ENCODE assay signal across 1 cellular context in genomic region chr10:79067241-79068202, GRCh38.
TF ChIP-seq lines count a peak whose summit lies in the region.

No MANE protein-coding gene starts in this region.

TF ChIP-seq in HepG2, 621 proteins besides CTCF, POLR2A, EP300 and RAD21 (continued from another document):
- TF ChIP-seq ZFP82 (CRISPR knock-in tag; IDR thresholded peaks at IDR 0.05; ENCODE audit: borderline replicate concordance): 0 out of 2 replicates have a peak, but pooled peaks have one; percentile 10
- no peak for TF ChIP-seq HIC2 (CRISPR knock-in tag; IDR thresholded peaks at IDR 0.05; ENCODE audit: low read depth)
- TF ChIP-seq NCOR1 (IDR thresholded peaks at IDR 0.05; ENCODE audit: borderline replicate concordance, low read length): peak; percentile 7; the same call in 1 of the 2 replicates
- TF ChIP-seq NKX3-1 (CRISPR knock-in tag; IDR thresholded peaks at IDR 0.05): no peak
- TF ChIP-seq ZNF230 (CRISPR knock-in tag; IDR thresholded peaks at IDR 0.05): no peak
- no peak for TF ChIP-seq IRX3 (CRISPR knock-in tag; IDR thresholded peaks at IDR 0.05; ENCODE audit: borderline replicate concordance, low read depth)
- no peak for TF ChIP-seq ZIK1 (CRISPR knock-in tag; IDR thresholded peaks at IDR 0.05; ENCODE audit: borderline replicate concordance, low read depth)
- no peak for TF ChIP-seq ZNF75D (CRISPR knock-in tag; IDR thresholded peaks at IDR 0.05; ENCODE audit: borderline replicate concordance)
- no peak for TF ChIP-seq ZNF576 (CRISPR knock-in tag; IDR thresholded peaks at IDR 0.05)
- TF ChIP-seq ZFX (CRISPR knock-in tag; IDR thresholded peaks at IDR 0.05; ENCODE audit: low read depth): peak; percentile 39; the same call in 1 of the 2 replicates
- TF ChIP-seq DNMT1 (CRISPR knock-in tag; IDR thresholded peaks at IDR 0.05): no peak
- no peak for TF ChIP-seq PAWR (CRISPR knock-in tag; IDR thresholded peaks at IDR 0.05; ENCODE audit: borderline replicate concordance)
- TF ChIP-seq RBAK (CRISPR knock-in tag; IDR thresholded peaks at IDR 0.05): no peak
- TF ChIP-seq TRAFD1 (CRISPR knock-in tag; IDR thresholded peaks at IDR 0.05; ENCODE audit: borderline replicate concordance): no peak
- 0 out of 2 replicates have a peak, but pooled peaks have one; percentile 29 for TF ChIP-seq ZNF747 (CRISPR knock-in tag; IDR thresholded peaks at IDR 0.05; ENCODE audit: borderline replicate concordance)
- no peak for TF ChIP-seq ARID3A (IDR thresholded peaks at IDR 0.05; ENCODE audit: low read depth, low read length)
- TF ChIP-seq BRD4 (CRISPR knock-in tag; IDR thresholded peaks at IDR 0.05): no peak
- 0 out of 2 replicates have a peak, but pooled peaks have one; percentile 36 for TF ChIP-seq ZNF34 (CRISPR knock-in tag; IDR thresholded peaks at IDR 0.05; ENCODE audit: borderline replicate concordance)
- TF ChIP-seq HNRNPK (IDR thresholded peaks at IDR 0.05; ENCODE audit: low read depth, low read length, poor library complexity, severe bottlenecking): peak; percentile 88
- TF ChIP-seq ZNF749 (CRISPR knock-in tag; IDR thresholded peaks at IDR 0.05; ENCODE audit: borderline replicate concordance): no peak; the same call in 1 of the 2 replicates
- TF ChIP-seq ZNF572 (CRISPR knock-in tag; IDR thresholded peaks at IDR 0.05): peak; percentile 70
- TF ChIP-seq PCBP1 (IDR thresholded peaks at IDR 0.05; ENCODE audit: borderline replicate concordance, low read depth, low read length): no peak
- TF ChIP-seq PTBP1 (IDR thresholded peaks at IDR 0.05; ENCODE audit: low read depth, low read length, poor library complexity, severe bottlenecking): no peak
- TF ChIP-seq ZFP36L1 (CRISPR knock-in tag; IDR thresholded peaks at IDR 0.05): no peak
- no peak; the same call in 1 of the 2 replicates for TF ChIP-seq NCOA2 (CRISPR knock-in tag; IDR thresholded peaks at IDR 0.05)
- TF ChIP-seq ZNF737 (CRISPR knock-in tag; IDR thresholded peaks at IDR 0.05; ENCODE audit: borderline replicate concordance): no peak
